Comparison of ENCODE assay signal across 18 cellular contexts in the genomic region with DNA sequence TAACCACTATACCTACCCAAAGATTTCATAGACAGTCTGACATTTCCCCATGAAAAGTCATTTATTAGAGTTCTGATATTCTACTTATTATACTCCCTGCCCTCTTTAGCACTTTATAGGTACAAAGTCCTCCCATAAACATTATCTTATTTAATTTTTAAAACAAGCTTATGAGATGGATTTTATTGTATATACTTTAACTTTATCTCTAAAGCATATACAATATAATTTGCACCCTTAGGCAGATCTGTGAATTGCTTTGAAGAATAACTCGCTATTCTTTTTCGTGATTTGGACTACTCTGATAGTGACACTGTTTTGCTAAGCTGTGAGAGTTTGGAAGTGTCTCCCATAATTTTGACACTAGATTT.
"Had no signal": no experiment of that assay in that cellular context is flagged by ENCODE, and none has a peak within 500 bp of the region (broad histone marks: within the 10 kb centered on the region; RNA-seq: fewer than 3 reads in every experiment).

No MANE protein-coding gene starts in this region.

- H3K36me3 ChIP-seq: cardiac muscle cell, upper lobe of right lung had no signal

- H3K9me3 ChIP-seq: testis, upper lobe of right lung had no signal

- H3K27me3 ChIP-seq: cardiac muscle cell, testis, upper lobe of right lung had no signal

- H3K4me3 ChIP-seq: cardiac muscle cell, smooth muscle cell, testis, upper lobe of right lung had no signal

- DNase-seq: activated CD4-positive, alpha-beta memory T cell treated with anti-CD3 and anti-CD28 coated beads for 36 hours; activated CD4-positive, alpha-beta T cell treated with anti-CD3 and anti-CD28 coated beads for 4 hours; activated naive CD4-positive, alpha-beta T cell; activated naive CD8-positive, alpha-beta T cell treated with anti-CD3 and anti-CD28 coated beads, Interleukin-2, amount 10 ng/mL, durations not matched to agents 7 days and 5 days; activated T-cell treated with anti-CD3 and anti-CD28 coated beads for 4 hours; amygdala; mesenchymal stem cell; nephron progenitor cell; occipital lobe; right cardiac atrium; stimulated activated CD4-positive, alpha-beta T cell treated with anti-CD3 and anti-CD28 coated beads, Interleukin-4, amount 100 ng/mL, for 1 hour; stimulated activated naive CD8-positive, alpha-beta T cell treated with anti-CD3 and anti-CD28 coated beads, Interleukin-15, amount 100 ng/mL, for 72 hours; T-cell; testis; upper lobe of right lung had no signal

- ATAC-seq: right cardiac atrium; stimulated activated naive CD8-positive, alpha-beta T cell treated with anti-CD3 and anti-CD28 coated beads, Interleukin-15, amount 100 ng/mL, for 72 hours; T-cell; upper lobe of right lung; WTC11 had no signal

- H3K4me2 ChIP-seq: smooth muscle cell had no signal

- H3K27ac ChIP-seq: cardiac muscle cell, testis, upper lobe of right lung had no signal
